ENCODE assay signal across 9 cellular contexts in the genomic region with DNA sequence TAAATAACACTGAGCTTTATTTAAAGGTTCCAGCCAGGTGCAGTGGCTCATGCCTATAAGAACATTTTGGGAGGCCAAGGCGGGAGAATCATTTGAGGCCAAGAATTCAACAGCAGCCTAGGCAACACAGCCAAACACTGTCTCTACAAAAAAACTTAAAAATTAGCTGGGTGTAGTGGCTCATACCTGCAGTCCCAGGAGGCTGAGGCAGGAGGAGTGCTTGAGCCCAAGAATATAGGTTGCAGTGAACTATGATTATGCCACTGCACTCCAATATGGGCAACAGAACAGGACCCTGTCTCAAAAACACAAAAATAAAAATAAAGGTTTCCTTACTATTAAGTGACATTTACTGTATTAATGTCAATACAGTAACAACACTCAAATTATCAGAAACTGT. TPM values are rescaled to one million over a fixed set of nuclear protein-coding genes. Genes with fewer than 3 reads are reported as not detected.
DNase-seq lines count a peak whose midpoint lies in the region; ATAC-seq and TF ChIP-seq lines count a peak whose summit lies in the region.
"Had no signal": no experiment of that assay in that cellular context is flagged by ENCODE, and none has a peak within 500 bp of the region (broad histone marks: within the 10 kb centered on the region; RNA-seq: fewer than 3 reads in every experiment).

No MANE protein-coding gene starts in this region.

- peak in 3 of 5 donors; percentile 6 to 34 (median 9) for DNase-seq in CD8-positive, alpha-beta memory T cell
- DNase-seq in HT-29 (ENCODE audit: low spot score) (peak; percentile 49), activated B cell treated with CpG ODN at 0.5 μM for 24 hours (no peak), fibroblast of villous mesenchyme (ENCODE audit: low read depth) (no peak), germinal center (ENCODE audit: low spot score) (no peak)

- H3K27me3 Mint-ChIP-seq in CD8-positive, alpha-beta memory T cell, result peaks cover 0 to 4% of the 10 kb centered on the region in 2 donors
- no peaks in the 10 kb centered on the region for H3K27me3 Mint-ChIP-seq in activated B cell treated with CpG ODN at 0.5 μM for 24 hours

- no peak overlapping the region for H3K4me3 ChIP-seq in CD8-positive, alpha-beta memory T cell (ENCODE audit: low read length)
- no peak overlapping the region for H3K4me3 ChIP-seq in fibroblast of villous mesenchyme (ENCODE audit: low read depth, low read length)

- H3K9me3 Mint-ChIP-seq in CD8-positive, alpha-beta memory T cell, result no peaks in the 10 kb centered on the region
- H3K9me3 Mint-ChIP-seq in activated B cell treated with CpG ODN at 0.5 μM for 24 hours, result no peaks in the 10 kb centered on the region

- H3K4me1 ChIP-seq in CD8-positive, alpha-beta memory T cell (ENCODE audit: insufficient read depth, low read length), result peaks cover 30% of the 10 kb centered on the region

- ATAC-seq in activated B cell treated with CpG ODN at 0.5 μM for 24 hours (ENCODE audit: low read depth) (no peak), GM18873 (IDR thresholded peaks at IDR 0.05; ENCODE audit: low FRiP score, unreplicated experiment) (no peak), GM21737 (IDR thresholded peaks at IDR 0.05; ENCODE audit: unreplicated experiment) (no peak), GM19397 (IDR thresholded peaks at IDR 0.05; ENCODE audit: unreplicated experiment) (no peak)

- POLR2A ChIA-PET in CD8-positive, alpha-beta memory T cell (lab: Charles Lee), result interaction anchor here (0.6 to 1.3 kb wide), 4 partner anchors 27 to 236 kb away, joined by 3 to 7 read pairs (median 6); partner anchors contain the start of genes GMEB1 and YTHDF2
- POLR2A ChIA-PET in activated B cell treated with CpG ODN at 0.5 μM for 24 hours (lab: Charles Lee), result interaction anchor here (1.2 to 5.6 kb wide), 5 partner anchors 29 to 541 kb away, joined by 3 to 154 read pairs (median 7); partner anchors contain the start of genes GMEB1, SRSF4 and YTHDF2

- H3K36me3 Mint-ChIP-seq in CD8-positive, alpha-beta memory T cell, result peaks cover 0 to 19% (median 0%) of the 10 kb centered on the region in 3 donors
- H3K36me3 Mint-ChIP-seq in activated B cell treated with CpG ODN at 0.5 μM for 24 hours (ENCODE audit: low read depth), result peaks cover 16% of the 10 kb centered on the region

- no peaks in the 10 kb centered on the region for H3K9me3 ChIP-seq in CD8-positive, alpha-beta memory T cell (ENCODE audit: low read length)
- H3K9me3 ChIP-seq: neutrophil had no signal

- no peak overlapping the region for H3K27ac ChIP-seq in CD8-positive, alpha-beta memory T cell (ENCODE audit: low read depth, low read length)
- H3K27ac ChIP-seq: neutrophil had no signal

- peak overlapping the region in 2 of 8 donors; percentile 47 to 91 for H3K27ac Mint-ChIP-seq in CD8-positive, alpha-beta memory T cell
- H3K27ac Mint-ChIP-seq in activated B cell treated with CpG ODN at 0.5 μM for 24 hours, result no peak overlapping the region

- intact Hi-C loops in activated B cell treated with CpG ODN at 0.5 μM for 24 hours (cut with micrococcal nuclease), result loop anchor here (5.0 kb wide), 1 partner anchor 393 kb away; no protein-coding TSS in a partner anchor

- H3K4me1 Mint-ChIP-seq in CD8-positive, alpha-beta memory T cell, result peaks cover 46 to 70% (median 58%) of the 10 kb centered on the region in 3 donors
- peaks cover 37% of the 10 kb centered on the region for H3K4me1 Mint-ChIP-seq in activated B cell treated with CpG ODN at 0.5 μM for 24 hours

- H3K4me3 Mint-ChIP-seq in CD8-positive, alpha-beta memory T cell, result peak overlapping the region; percentile 11 to 99 (median 95)
- H3K4me3 Mint-ChIP-seq in activated B cell treated with CpG ODN at 0.5 μM for 24 hours, result peak overlapping the region; percentile 96

- no peaks in the 10 kb centered on the region for H3K36me3 ChIP-seq in CD8-positive, alpha-beta memory T cell (ENCODE audit: insufficient read depth, low read length)
- H3K36me3 ChIP-seq: neutrophil had no signal

- CTCF ChIA-PET in CD8-positive, alpha-beta memory T cell (lab: Charles Lee), result interaction anchor here (0.6 to 1.6 kb wide), 6 partner anchors 14 to 236 kb away, joined by 3 to 9 read pairs (median 4); partner anchors contain the start of gene YTHDF2
- CTCF ChIA-PET in activated B cell treated with CpG ODN at 0.5 μM for 24 hours (lab: Charles Lee), result interaction anchor here (1.3 to 1.7 kb wide), 3 partner anchors 95 to 282 kb away, joined by 4 to 8 read pairs (median 5); partner anchors contain the start of gene YTHDF2

- no peak for TF ChIP-seq CTCF in activated B cell treated with CpG ODN at 0.5 μM for 24 hours (IDR thresholded peaks at IDR 0.05)
- peak; percentile 47 for TF ChIP-seq CTCF in fibroblast of villous mesenchyme (IDR thresholded peaks at IDR 0.05; ENCODE audit: insufficient read depth, low read depth, low read length)

- H3K27me3 ChIP-seq in CD8-positive, alpha-beta memory T cell (ENCODE audit: insufficient read depth, low read length, poor library complexity, severe bottlenecking), result no peaks in the 10 kb centered on the region
- H3K27me3 ChIP-seq: neutrophil had no signal

RNA-seq across cellular contexts. Expression of gene TAF12, which starts 2.1 kb away (rescaled TPM):
- 10 to 100 TPM; 37.8 to 39.0 TPM for total RNA-seq in CD8-positive, alpha-beta memory T cell
- polyA plus RNA-seq in CD8-positive, alpha-beta memory T cell, result 50.4 TPM
- 28.9 TPM in 2 replicates for total RNA-seq in HT-29 (2014; rRNA removed; shearing (Covaris generic))
- 17.1 and 18.5 TPM in 2 replicates for total RNA-seq in activated B cell treated with CpG ODN at 0.5 μM for 24 hours
- 27.1 and 38.9 TPM in 2 replicates for total RNA-seq in fibroblast of villous mesenchyme

RNA-seq across cellular contexts. Expression of gene RNU11, which starts 7.6 kb away (rescaled TPM):
- not detected for total RNA-seq in CD8-positive, alpha-beta memory T cell
- polyA plus RNA-seq in CD8-positive, alpha-beta memory T cell, result not detected
- total RNA-seq in HT-29 (2014; rRNA removed; shearing (Covaris generic)), result not detected in 2 replicates
- total RNA-seq in activated B cell treated with CpG ODN at 0.5 μM for 24 hours (not detected in 2 replicates), fibroblast of villous mesenchyme (not detected in 2 replicates)

RNA-seq across cellular contexts. Expression of gene GMEB1, which starts 27.8 kb away (rescaled TPM):
- total RNA-seq in CD8-positive, alpha-beta memory T cell, result 10 to 100 TPM; 21.3 to 21.8 TPM
- polyA plus RNA-seq in CD8-positive, alpha-beta memory T cell, result 24.3 TPM
- total RNA-seq in HT-29 (2014; rRNA removed; shearing (Covaris generic)), result 6.2 and 9.2 TPM in 2 replicates
- 26.8 and 27.4 TPM in 2 replicates for total RNA-seq in activated B cell treated with CpG ODN at 0.5 μM for 24 hours
- total RNA-seq in fibroblast of villous mesenchyme, result 6.4 and 9.1 TPM in 2 replicates

RNA-seq across cellular contexts. Expression of gene RAB42, which starts 48.7 kb away (rescaled TPM):
- total RNA-seq in CD8-positive, alpha-beta memory T cell, result under 1 TPM; 0.35 to 0.47 TPM
- polyA plus RNA-seq in CD8-positive, alpha-beta memory T cell, result not detected
- total RNA-seq in HT-29 (2014; rRNA removed; shearing (Covaris generic)), result 0.81 and 0.97 TPM in 2 replicates
- 0.20 and 0.29 TPM in 2 replicates for total RNA-seq in activated B cell treated with CpG ODN at 0.5 μM for 24 hours
- 3.9 and 5.2 TPM in 2 replicates for total RNA-seq in fibroblast of villous mesenchyme

Comparison
In these comparisons a context has a peak if more than half of its experiments do, and no peak if none do; other contexts are left out.
1. DNase-seq: peak in CD8-positive, alpha-beta memory T cell (3 of 5) and HT-29 (single experiment); none in activated B cell treated with CpG ODN at 0.5 μM for 24 hours (single experiment), fibroblast of villous mesenchyme (single experiment) and germinal center (single experiment).